Comparison of ENCODE assay signal across 23 cellular contexts in the genomic region with DNA sequence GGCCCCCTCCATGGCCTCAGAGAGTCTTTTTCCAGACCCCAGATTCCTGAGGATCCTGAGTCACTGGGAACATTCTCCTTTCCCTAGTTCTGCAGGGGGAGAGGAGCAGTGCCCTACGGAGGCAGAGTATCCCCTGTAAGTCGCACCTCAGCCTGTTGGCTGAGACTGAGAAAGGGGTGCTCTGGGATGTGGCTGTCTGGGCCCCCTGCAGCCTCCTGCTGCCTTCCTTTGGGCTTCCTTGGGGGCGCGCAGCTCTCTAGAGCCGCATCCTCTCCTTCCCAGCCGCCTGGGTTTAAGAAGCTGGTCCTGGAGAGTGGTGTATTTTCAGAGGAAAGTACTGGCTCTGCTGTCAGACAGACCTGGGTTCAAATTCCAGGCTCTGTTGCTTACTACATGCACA. TPM values are rescaled to one million over a fixed set of nuclear protein-coding genes. Genes with fewer than 3 reads are reported as not detected.
A peak's percentile ranks its signal among the peaks of the same experiment; 100 is the strongest.
DNase-seq lines count a peak whose midpoint lies in the region; ATAC-seq and TF ChIP-seq lines count a peak whose summit lies in the region.
"Had no signal": no experiment of that assay in that cellular context is flagged by ENCODE, and none has a peak within 500 bp of the region (broad histone marks: within the 10 kb centered on the region; RNA-seq: fewer than 3 reads in every experiment).

No MANE protein-coding gene starts in this region.

- peaks cover 26% of the 10 kb centered on the region for H3K4me1 ChIP-seq in HEK293 (ENCODE audit: control insufficient read depth, insufficient read depth, low read length)
- H3K4me1 ChIP-seq: BLaER1 had no signal

- H3K27ac ChIP-seq in HEK293 (ENCODE audit: extremely low read depth, low read depth, low read length) (no peak overlapping the region), substantia nigra (ENCODE audit: low read depth, low read length, poor library complexity, severe bottlenecking) (no peak overlapping the region)
- H3K27ac ChIP-seq: BLaER1, GM23248, HL-60, RWPE1 had no signal

- no peaks in the 10 kb centered on the region for H3K36me3 ChIP-seq in HEK293 (ENCODE audit: control insufficient read depth in 2 of 2, insufficient read depth in 1 of 2, low read length in 2 of 2)
- H3K36me3 ChIP-seq: BLaER1 had no signal

- no peaks in the 10 kb centered on the region for H3K9me3 ChIP-seq in HEK293 (ENCODE audit: control insufficient read depth, insufficient read depth, low read depth, low read length)
- H3K9me3 ChIP-seq: BLaER1 had no signal

- CTCF ChIA-PET in HEK293 (lab: Yijun Ruan, JAX): no interaction called here

- H3K36me3 Mint-ChIP-seq in chondrocyte (ENCODE audit: low read depth) (no peaks in the 10 kb centered on the region), nephron (ENCODE audit: low read depth) (no peaks in the 10 kb centered on the region)
- H3K36me3 Mint-ChIP-seq in stimulated activated memory B cell treated with anti-CD40 and anti-IgM and Interleukin-4, amounts not matched to agents 10 μg/mL and 1 μg/mL and 100 μg/mL, for 72 hours: no peaks in the 10 kb centered on the region

- no peak overlapping the region for H3K4me3 ChIP-seq in HEK293 (ENCODE audit: low read depth, low read length)
- H3K4me3 ChIP-seq: BLaER1, GM23248 had no signal

- H3K9me3 Mint-ChIP-seq in chondrocyte (ENCODE audit: low read depth) (no peaks in the 10 kb centered on the region), nephron (no peaks in the 10 kb centered on the region)
- H3K9me3 Mint-ChIP-seq in stimulated activated memory B cell treated with anti-CD40 and anti-IgM and Interleukin-4, amounts not matched to agents 10 μg/mL and 1 μg/mL and 100 μg/mL, for 72 hours: no peaks in the 10 kb centered on the region
- H3K9me3 Mint-ChIP-seq: CD4-positive, alpha-beta T cell; H9 had no signal

- H3K4me1 Mint-ChIP-seq in chondrocyte (ENCODE audit: low read depth) (peaks cover 90% of the 10 kb centered on the region), nephron (peaks cover 56% of the 10 kb centered on the region)
- H3K4me1 Mint-ChIP-seq in stimulated activated memory B cell treated with anti-CD40 and anti-IgM and Interleukin-4, amounts not matched to agents 10 μg/mL and 1 μg/mL and 100 μg/mL, for 72 hours: no peaks in the 10 kb centered on the region

- H3K27ac Mint-ChIP-seq in chondrocyte (ENCODE audit: unreplicated experiment): peak overlapping the region; percentile 97
- H3K27ac Mint-ChIP-seq in nephron: peak overlapping the region in 2 of 3 experiments; percentile 62 to 72
- no peak overlapping the region for H3K27ac Mint-ChIP-seq in stimulated activated memory B cell treated with anti-CD40 and anti-IgM and Interleukin-4, amounts not matched to agents 10 μg/mL and 1 μg/mL and 100 μg/mL, for 72 hours
- H3K27ac Mint-ChIP-seq: CD4-positive, alpha-beta T cell; H9 had no signal

- H3K4me3 Mint-ChIP-seq in chondrocyte (ENCODE audit: unreplicated experiment) (no peak overlapping the region), nephron (no peak overlapping the region)
- H3K4me3 Mint-ChIP-seq in stimulated activated memory B cell treated with anti-CD40 and anti-IgM and Interleukin-4, amounts not matched to agents 10 μg/mL and 1 μg/mL and 100 μg/mL, for 72 hours: no peak overlapping the region
- H3K4me3 Mint-ChIP-seq: CD4-positive, alpha-beta T cell; H9 had no signal

- H3K27me3 Mint-ChIP-seq in chondrocyte (ENCODE audit: low read depth) (no peaks in the 10 kb centered on the region), nephron (ENCODE audit: low read depth) (peaks cover 80% of the 10 kb centered on the region)
- H3K27me3 Mint-ChIP-seq in stimulated activated memory B cell treated with anti-CD40 and anti-IgM and Interleukin-4, amounts not matched to agents 10 μg/mL and 1 μg/mL and 100 μg/mL, for 72 hours: peaks cover 48% of the 10 kb centered on the region

- ATAC-seq in stimulated activated memory B cell treated with anti-CD40 and anti-IgM and Interleukin-4, amounts not matched to agents 10 μg/mL and 1 μg/mL and 100 μg/mL, for 72 hours: peak; percentile 18
- ATAC-seq: Panc1 had no signal

- TF ChIP-seq CTCF in HEK293 (tag by site-specific recombination; IDR thresholded peaks at IDR 0.05) (no peak), chondrocyte (IDR thresholded peaks at IDR 0.05) (no peak), nephron (IDR thresholded peaks at IDR 0.05; ENCODE audit: unreplicated experiment in 3 of 3) (no peak)

- DNase-seq in chondrocyte (ENCODE audit: low spot score): no peak
- DNase-seq in DMS53 (lab: John Stamatoyannopoulos, UW): no peak
- DNase-seq in substantia nigra (lab: John Stamatoyannopoulos, UW): no peak
- DNase-seq in GM03348 (ENCODE audit: low spot score): no peak
- DNase-seq: CD4-positive, alpha-beta T cell; GM23248; H9; NCI-H1048; NCI-H1417; NCI-H1694; NCI-H2081 treated with DMSO at 0.1 percent for 48 hours; NCI-H2171; NCI-H226; NCI-H510A; NCI-H69; SHP77 had no signal

- POLR2A ChIA-PET in HEK293 (lab: Yijun Ruan, JAX): no interaction called here

TF ChIP-seq in HEK293, 187 proteins besides CTCF, POLR2A, EP300 and RAD21:
- TF ChIP-seq IKZF3 (tag by site-specific recombination; IDR thresholded peaks at IDR 0.05) (0 out of 2 replicates have a peak, but pooled peaks have one; percentile 22), ZNF266 (tag by site-specific recombination; IDR thresholded peaks at IDR 0.05; ENCODE audit: low read depth) (no peak)

RNA-seq across cellular contexts. Expression of a gene that starts 7.8 kb away (rescaled TPM):
- total RNA-seq in chondrocyte: 17.3 to 36.2 TPM (median 17.4 TPM) in 3 replicates
- total RNA-seq: CD4-positive, alpha-beta T cell had no signal
